ENCODE assay signal across 11 cellular contexts in the genomic region with DNA sequence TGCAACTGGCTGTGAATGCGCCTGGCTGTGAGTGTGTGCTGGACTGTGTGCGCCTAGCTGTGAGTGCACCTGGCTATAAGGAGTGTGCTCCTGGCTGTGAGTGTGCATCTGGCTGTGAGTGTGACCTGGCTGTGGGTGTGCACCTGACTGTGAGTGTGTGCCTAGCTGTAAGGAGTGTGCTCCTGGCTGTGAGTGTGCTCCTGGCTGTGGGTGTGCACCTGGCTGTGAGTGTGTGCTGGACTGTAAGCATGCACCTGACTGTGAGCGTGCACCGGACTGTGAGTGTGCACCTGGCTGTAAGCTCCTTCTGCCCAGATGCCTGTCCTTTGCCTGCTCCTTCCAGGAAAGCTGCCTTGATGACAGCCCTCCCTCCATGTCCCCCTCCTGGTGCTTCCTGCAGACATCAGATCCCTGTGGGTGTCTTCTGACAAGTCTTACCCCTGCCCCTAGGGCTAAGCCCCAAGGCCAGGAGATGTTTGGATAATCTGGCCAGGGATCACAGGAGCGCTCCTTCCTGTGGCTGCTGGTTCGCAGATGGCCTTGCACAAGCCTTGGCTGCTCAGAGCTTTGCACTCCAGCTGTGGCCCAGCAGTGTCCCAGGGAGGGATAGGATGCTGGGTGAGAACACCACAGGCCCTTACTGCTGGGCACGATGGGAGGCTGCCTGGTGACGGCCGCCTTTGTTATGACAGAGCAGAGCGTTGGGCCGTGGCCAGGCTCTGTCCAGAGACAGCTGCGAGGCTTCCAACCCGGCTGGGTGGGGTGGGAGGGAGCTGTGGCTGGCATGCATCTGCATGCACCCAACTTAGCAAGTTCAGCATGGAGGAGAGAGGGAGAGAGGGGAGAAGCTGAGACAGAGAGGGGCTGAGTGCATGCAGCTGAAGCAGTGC.
DNase-seq lines count a peak whose midpoint lies in the region; ATAC-seq and TF ChIP-seq lines count a peak whose summit lies in the region.
"Had no signal": no experiment of that assay in that cellular context is flagged by ENCODE, and none has a peak within 500 bp of the region (broad histone marks: within the 10 kb centered on the region; RNA-seq: fewer than 3 reads in every experiment).

No MANE protein-coding gene starts in this region.

- no peaks in the 10 kb centered on the region for H3K9me3 ChIP-seq in H9 (ENCODE audit: control insufficient read depth, low read depth, low read length)
- no peaks in the 10 kb centered on the region for H3K9me3 ChIP-seq in cardiac muscle cell (ENCODE audit: low read depth)

- no peak overlapping the region for H3T11ph ChIP-seq in H9 (ENCODE audit: low read length)

- whole genome bisulfite sequencing in H9 (ENCODE audit: extremely low coverage, insufficient read length, low lambda C conversion rate), result no CpG with 5 or more reads among the region's 13 CpGs

- ATAC-seq in SK-N-SH treated with all-trans-retinoic acid at 6 μM for 48 hours, result peak; percentile 76
- ATAC-seq in GM21515 (IDR thresholded peaks at IDR 0.05; ENCODE audit: unreplicated experiment), result no peak
- ATAC-seq in HG02642 (IDR thresholded peaks at IDR 0.05; ENCODE audit: poor library complexity, unreplicated experiment), result no peak
- no peak for ATAC-seq in HG03196 (IDR thresholded peaks at IDR 0.05; ENCODE audit: unreplicated experiment)
- ATAC-seq: GM12878 had no signal

- H3K4me3 ChIP-seq in cardiac muscle cell (no peak overlapping the region), rectal smooth muscle tissue (ENCODE audit: low read length) (peak overlapping the region; percentile 23)
- H3K4me3 ChIP-seq: GM12878, PC-9 had no signal

- H3K4me1 Mint-ChIP-seq in H9, result peaks cover 53 to 59% of the 10 kb centered on the region in 2 experiments
- H3K4me1 Mint-ChIP-seq in mesothelial cell of epicardium, result peaks cover 33% of the 10 kb centered on the region

- H2AFZ ChIP-seq in H9 (ENCODE audit: low read length), result no peak overlapping the region
- H2AFZ ChIP-seq: PC-9 had no signal

- H4K91ac ChIP-seq in H9 (ENCODE audit: insufficient read length, low read depth, low read length), result no peak overlapping the region

- H2BK120ac ChIP-seq in H9 (ENCODE audit: low read depth, low read length, poor library complexity, severe bottlenecking), result no peak overlapping the region

- no peaks in the 10 kb centered on the region for H3K79me1 ChIP-seq in H9 (ENCODE audit: insufficient read depth, low read depth, low read length, poor library complexity, severe bottlenecking)

- no peak overlapping the region for H2BK12ac ChIP-seq in H9 (ENCODE audit: insufficient read length, low read depth, low read length)

- H3K79me2 ChIP-seq in H9 (ENCODE audit: insufficient read depth, low read length), result no peaks in the 10 kb centered on the region; the same call in 1 of the 2 replicates

- H3K4ac ChIP-seq in H9 (ENCODE audit: low read depth, low read length), result no peak overlapping the region

- H3K4me3 Mint-ChIP-seq in H9 (peak overlapping the region in 1 of 2 experiments; percentile 58; a peak in 2 of 5 replicates), mesothelial cell of epicardium (no peak overlapping the region)
- H3K4me3 Mint-ChIP-seq: activated naive CD8-positive, alpha-beta T cell had no signal

- H3K27ac ChIP-seq in H9 (ENCODE audit: insufficient read length, low read depth, low read length) (no peak overlapping the region), cardiac muscle cell (no peak overlapping the region), rectal smooth muscle tissue (ENCODE audit: low read depth, low read length) (peak overlapping the region; percentile 75)
- H3K27ac ChIP-seq: PC-9 had no signal

- peaks cover 2 to 19% (median 10%) of the 10 kb centered on the region in 3 experiments; a peak in 5 of 7 replicates for H3K36me3 Mint-ChIP-seq in H9 (ENCODE audit: insufficient read depth in 1 of 3, low read depth in 3 of 3)
- H3K36me3 Mint-ChIP-seq in mesothelial cell of epicardium, result peaks cover 4% of the 10 kb centered on the region
- H3K36me3 Mint-ChIP-seq: activated naive CD8-positive, alpha-beta T cell had no signal

- H3K9ac ChIP-seq in H9 (ENCODE audit: extremely low read depth, insufficient read length, low read length) (no peak overlapping the region), rectal smooth muscle tissue (ENCODE audit: low read length) (no peak overlapping the region)

- no peaks in the 10 kb centered on the region for H4K20me1 ChIP-seq in H9 (ENCODE audit: control insufficient read depth, insufficient read depth, insufficient read length)

- no peak overlapping the region for H4K8ac ChIP-seq in H9 (replicated peaks; ENCODE audit: insufficient read length, low read depth, low read length)

- DNase-seq in H9, result no peak
- DNase-seq in cardiac muscle cell (ENCODE audit: low read depth in 1 of 2, low spot score in 1 of 2), result peak; percentile 13 to 82
- DNase-seq in mesothelial cell of epicardium (ENCODE audit: low spot score in 2 of 2, unreplicated experiment in 2 of 2), result no peak
- DNase-seq: PC-9 had no signal

- no peak overlapping the region for H2BK20ac ChIP-seq in H9 (ENCODE audit: low read depth, low read length, poor library complexity, severe bottlenecking)

- H3K56ac ChIP-seq in H9 (ENCODE audit: insufficient read length, low read depth, low read length), result no peak overlapping the region

- H3K23ac ChIP-seq in H9 (ENCODE audit: insufficient read length, low read depth, low read length), result no peak overlapping the region

- H3K14ac ChIP-seq in H9 (ENCODE audit: insufficient read depth, low read length), result peak overlapping the region; percentile 42

- no peak overlapping the region for H2BK15ac ChIP-seq in H9 (ENCODE audit: low read depth, low read length)

- H2BK5ac ChIP-seq in H9 (ENCODE audit: insufficient read length, low read length), result no peak overlapping the region

- no peak overlapping the region for H3K18ac ChIP-seq in H9 (ENCODE audit: insufficient read length, low read depth, low read length)

- H3K4me1 ChIP-seq in H9 (ENCODE audit: insufficient read depth, low read length) (peaks cover 13% of the 10 kb centered on the region; the same call in 1 of the 2 replicates), cardiac muscle cell (ENCODE audit: low read depth) (peaks cover 18% of the 10 kb centered on the region), rectal smooth muscle tissue (ENCODE audit: control insufficient read depth, insufficient read depth, low read length) (peaks cover 32% of the 10 kb centered on the region)

- TF ChIP-seq CTCF in H9 (conservative IDR thresholded peaks at IDR 0.05) (no peak), cardiac muscle cell (IDR thresholded peaks at IDR 0.05; ENCODE audit: low read depth, low read length) (no peak), mesothelial cell of epicardium (IDR thresholded peaks at IDR 0.05; ENCODE audit: unreplicated experiment) (no peak)

- no peaks in the 10 kb centered on the region; the same call in 1 of the 2 replicates for H3K27me3 Mint-ChIP-seq in H9 (ENCODE audit: low read depth)
- no peaks in the 10 kb centered on the region for H3K27me3 Mint-ChIP-seq in mesothelial cell of epicardium (ENCODE audit: low read depth)
- H3K27me3 Mint-ChIP-seq: activated naive CD8-positive, alpha-beta T cell had no signal

- H3K27ac Mint-ChIP-seq in H9, result peak overlapping the region; percentile 66 to 94 (median 80); a peak in 6 of 7 replicates
- no peak overlapping the region for H3K27ac Mint-ChIP-seq in mesothelial cell of epicardium
- H3K27ac Mint-ChIP-seq: activated naive CD8-positive, alpha-beta T cell had no signal

- H3K23me2 ChIP-seq in H9 (ENCODE audit: insufficient read length, low read depth, low read length, poor library complexity, severe bottlenecking), result no peaks in the 10 kb centered on the region

- no peaks in the 10 kb centered on the region for H3K9me3 Mint-ChIP-seq in H9
- H3K9me3 Mint-ChIP-seq in mesothelial cell of epicardium, result no peaks in the 10 kb centered on the region

- H3K27me3 ChIP-seq in H9 (ENCODE audit: insufficient read depth, low read length) (no peaks in the 10 kb centered on the region), cardiac muscle cell (no peaks in the 10 kb centered on the region), rectal smooth muscle tissue (ENCODE audit: control insufficient read depth, insufficient read depth, low read length) (no peaks in the 10 kb centered on the region)

- H3K36me3 ChIP-seq in cardiac muscle cell (no peaks in the 10 kb centered on the region), rectal smooth muscle tissue (ENCODE audit: control insufficient read depth, insufficient read depth, low read length) (no peaks in the 10 kb centered on the region)

- H3K4me2 ChIP-seq in H9 (ENCODE audit: insufficient read depth, insufficient read length, low read length), result no peak overlapping the region
- H3K4me2 ChIP-seq: PC-9 had no signal

- no peak overlapping the region for H4K5ac ChIP-seq in H9 (ENCODE audit: insufficient read length, low read depth, low read length)

- H2AK5ac ChIP-seq in H9 (ENCODE audit: insufficient read length, low read length), result no peak overlapping the region

TF ChIP-seq in SK-N-SH treated with all-trans-retinoic acid at 6 μM for 48 hours, 23 proteins besides CTCF, POLR2A, EP300 and RAD21:
- TF ChIP-seq, protein P1, sequence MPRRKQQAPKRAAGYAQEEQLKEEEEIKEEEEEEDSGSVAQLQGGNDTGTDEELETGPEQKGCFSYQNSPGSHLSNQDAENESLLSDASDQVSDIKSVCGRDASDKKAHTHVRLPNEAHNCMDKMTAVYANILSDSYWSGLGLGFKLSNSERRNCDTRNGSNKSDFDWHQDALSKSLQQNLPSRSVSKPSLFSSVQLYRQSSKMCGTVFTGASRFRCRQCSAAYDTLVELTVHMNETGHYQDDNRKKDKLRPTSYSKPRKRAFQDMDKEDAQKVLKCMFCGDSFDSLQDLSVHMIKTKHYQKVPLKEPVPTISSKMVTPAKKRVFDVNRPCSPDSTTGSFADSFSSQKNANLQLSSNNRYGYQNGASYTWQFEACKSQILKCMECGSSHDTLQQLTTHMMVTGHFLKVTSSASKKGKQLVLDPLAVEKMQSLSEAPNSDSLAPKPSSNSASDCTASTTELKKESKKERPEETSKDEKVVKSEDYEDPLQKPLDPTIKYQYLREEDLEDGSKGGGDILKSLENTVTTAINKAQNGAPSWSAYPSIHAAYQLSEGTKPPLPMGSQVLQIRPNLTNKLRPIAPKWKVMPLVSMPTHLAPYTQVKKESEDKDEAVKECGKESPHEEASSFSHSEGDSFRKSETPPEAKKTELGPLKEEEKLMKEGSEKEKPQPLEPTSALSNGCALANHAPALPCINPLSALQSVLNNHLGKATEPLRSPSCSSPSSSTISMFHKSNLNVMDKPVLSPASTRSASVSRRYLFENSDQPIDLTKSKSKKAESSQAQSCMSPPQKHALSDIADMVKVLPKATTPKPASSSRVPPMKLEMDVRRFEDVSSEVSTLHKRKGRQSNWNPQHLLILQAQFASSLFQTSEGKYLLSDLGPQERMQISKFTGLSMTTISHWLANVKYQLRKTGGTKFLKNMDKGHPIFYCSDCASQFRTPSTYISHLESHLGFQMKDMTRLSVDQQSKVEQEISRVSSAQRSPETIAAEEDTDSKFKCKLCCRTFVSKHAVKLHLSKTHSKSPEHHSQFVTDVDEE (CRISPR knock-in tag; IDR thresholded peaks at IDR 0.05), result peak; percentile 61; the same call in 1 of the 2 replicates
- TF ChIP-seq TOX (CRISPR knock-in tag; IDR thresholded peaks at IDR 0.05; ENCODE audit: borderline replicate concordance), result no peak
- TF ChIP-seq TCF4 (CRISPR knock-in tag; IDR thresholded peaks at IDR 0.05; ENCODE audit: borderline replicate concordance), result peak; percentile 82; the same call in 1 of the 2 replicates
- TF ChIP-seq OSR1 (CRISPR knock-in tag; IDR thresholded peaks at IDR 0.05), result no peak
TF ChIP-seq in SK-N-SH treated with all-trans-retinoic acid at 6 μM for 48 hours: peak in this region for 2.

Comparison
In these comparisons a context has a peak if more than half of its experiments do, and no peak if none do; other contexts are left out.
1. DNase-seq: peak in cardiac muscle cell (2 of 2); none in H9 (single experiment) and mesothelial cell of epicardium (0 of 2).